Comparison of ENCODE assay signal across 12 cellular contexts in genomic region chr1:13771745-13772144, GRCh38.
DNase-seq lines count a peak whose midpoint lies in the region; ATAC-seq, FAIRE-seq and TF ChIP-seq lines count a peak whose summit lies in the region.
"Had no signal": no experiment of that assay in that cellular context is flagged by ENCODE, and none has a peak within 500 bp of the region (broad histone marks: within the 10 kb centered on the region; RNA-seq: fewer than 3 reads in every experiment).

No MANE protein-coding gene starts in this region.

- H3K9me3 ChIP-seq in CD8-positive, alpha-beta T cell (ENCODE audit: low read length): no peaks in the 10 kb centered on the region
- H3K9me3 ChIP-seq in HEK293 (ENCODE audit: control insufficient read depth, insufficient read depth, low read depth, low read length) (no peaks in the 10 kb centered on the region), sigmoid colon (no peaks in the 10 kb centered on the region)

- no peak for ATAC-seq in CD8-positive, alpha-beta T cell
- ATAC-seq: K562 had no signal

- H3K27ac Mint-ChIP-seq in CD8-positive, alpha-beta T cell: peak overlapping the region; percentile 67
- peak overlapping the region; percentile 3 for H3K27ac Mint-ChIP-seq in nephron progenitor cell

- no peaks in the 10 kb centered on the region for H3K9me3 Mint-ChIP-seq in CD8-positive, alpha-beta T cell
- no peaks in the 10 kb centered on the region for H3K9me3 Mint-ChIP-seq in nephron progenitor cell
- H3K9me3 Mint-ChIP-seq: H9 had no signal

- no peak for TF ChIP-seq CTCF in CD8-positive, alpha-beta T cell (IDR thresholded peaks at IDR 0.05)
- TF ChIP-seq CTCF in HEK293 (tag by site-specific recombination; IDR thresholded peaks at IDR 0.05) (no peak), nephron progenitor cell (IDR thresholded peaks at IDR 0.05) (no peak), sigmoid colon (IDR thresholded peaks at IDR 0.05) (no peak)

- CTCF ChIA-PET in CD8-positive, alpha-beta T cell (lab: Charles Lee): no interaction called here
- CTCF ChIA-PET in HEK293 (lab: Yijun Ruan, JAX): interaction anchor here (0.6 kb wide), 1 partner anchor 13 kb away, joined by 4 read pairs; no protein-coding TSS in a partner anchor

- no peak overlapping the region for H3K4me3 ChIP-seq in CD8-positive, alpha-beta T cell (ENCODE audit: low read depth, low read length)
- H3K4me3 ChIP-seq in HEK293 (ENCODE audit: low read depth, low read length) (no peak overlapping the region), sigmoid colon (no peak overlapping the region)
- H3K4me3 ChIP-seq: K562 had no signal

- peaks cover 47% of the 10 kb centered on the region for H3K4me1 Mint-ChIP-seq in CD8-positive, alpha-beta T cell (ENCODE audit: low read depth)
- peaks cover 6% of the 10 kb centered on the region for H3K4me1 Mint-ChIP-seq in nephron progenitor cell
- H3K4me1 Mint-ChIP-seq: H9 had no signal

- intact Hi-C loops in CD8-positive, alpha-beta T cell (cut with DNase I, micrococcal nuclease): no loop called here
- intact Hi-C loops in sigmoid colon (cut with DNase I): no loop called here

- no peak overlapping the region for H3K4me3 Mint-ChIP-seq in CD8-positive, alpha-beta T cell
- H3K4me3 Mint-ChIP-seq in nephron progenitor cell: no peak overlapping the region
- H3K4me3 Mint-ChIP-seq: H9 had no signal

- H3K27me3 Mint-ChIP-seq in CD8-positive, alpha-beta T cell (ENCODE audit: low read depth): no peaks in the 10 kb centered on the region
- H3K27me3 Mint-ChIP-seq in nephron progenitor cell (ENCODE audit: low read depth, poor library complexity): peaks cover 10% of the 10 kb centered on the region

- peaks cover 22% of the 10 kb centered on the region for H3K36me3 ChIP-seq in CD8-positive, alpha-beta T cell (ENCODE audit: insufficient read depth, low read length)
- H3K36me3 ChIP-seq in HEK293 (ENCODE audit: control insufficient read depth in 2 of 2, insufficient read depth in 1 of 2, low read length in 2 of 2): peaks cover 12 to 35% of the 10 kb centered on the region in 2 experiments
- H3K36me3 ChIP-seq in sigmoid colon: peaks cover 0 to 22% (median under 1%) of the 10 kb centered on the region in 4 donors

- no peak for TF ChIP-seq EP300 in sigmoid colon (IDR thresholded peaks at IDR 0.05)

- no peaks in the 10 kb centered on the region for H3K27me3 ChIP-seq in CD8-positive, alpha-beta T cell (ENCODE audit: insufficient read depth, low read length)
- H3K27me3 ChIP-seq in sigmoid colon: no peaks in the 10 kb centered on the region

- no peak overlapping the region for H3K27ac ChIP-seq in CD8-positive, alpha-beta T cell (ENCODE audit: low read depth, low read length)
- no peak overlapping the region for H3K27ac ChIP-seq in HEK293 (ENCODE audit: extremely low read depth, low read depth, low read length)
- H3K27ac ChIP-seq in sigmoid colon: no peak overlapping the region

- H3K4me1 ChIP-seq in CD8-positive, alpha-beta T cell (ENCODE audit: insufficient read depth, low read length): peaks cover 22% of the 10 kb centered on the region
- H3K4me1 ChIP-seq in HEK293 (ENCODE audit: control insufficient read depth, insufficient read depth, low read length) (peaks cover 13% of the 10 kb centered on the region; the same call in 1 of the 2 replicates), sigmoid colon (peaks cover 0 to 73% (median 31%) of the 10 kb centered on the region in 4 donors)

- 78 to 82% methylated on average over 5 of the region's 5 CpGs for WGBS in sigmoid colon, 2 donors

- H3K36me3 Mint-ChIP-seq in CD8-positive, alpha-beta T cell: peaks cover 48% of the 10 kb centered on the region
- H3K36me3 Mint-ChIP-seq in nephron progenitor cell (ENCODE audit: low read depth): peaks cover 39% of the 10 kb centered on the region

- FAIRE-seq in endometrium (lab: Jason Lieb, UNC): peak; percentile 77
- FAIRE-seq: K562 had no signal

- DNase-seq in CD8-positive, alpha-beta T cell: no peak
- no peak for DNase-seq in nephron progenitor cell
- no peak for DNase-seq in sigmoid colon
- DNase-seq in nucleus accumbens (lab: John Stamatoyannopoulos, UW): no peak
- no peak for DNase-seq in hippocampal formation (lab: John Stamatoyannopoulos, UW)
- DNase-seq: H9, NCI-H187, NCI-H345, NCI-H69 had no signal

- POLR2A ChIA-PET in CD8-positive, alpha-beta T cell (lab: Charles Lee): no interaction called here
- POLR2A ChIA-PET in HEK293 (lab: Yijun Ruan, JAX): interaction anchor here (1.1 to 1.8 kb wide), 2 partner anchors 22 to 23 kb away, joined by 4 to 6 read pairs; no protein-coding TSS in a partner anchor

- no peak for TF ChIP-seq POLR2A in sigmoid colon (IDR thresholded peaks at IDR 0.05)

TF ChIP-seq in HEK293, 187 proteins besides CTCF, POLR2A, EP300 and RAD21 (continues in another document):
- no peak for TF ChIP-seq KLF1 (tag by site-specific recombination; IDR thresholded peaks at IDR 0.05)
- TF ChIP-seq ZEB2 (tag by site-specific recombination; IDR thresholded peaks at IDR 0.05): 0 out of 2 replicates have a peak, but pooled peaks have one; percentile 35
- TF ChIP-seq ZNF639 (tag by site-specific recombination; IDR thresholded peaks at IDR 0.05): no peak
- TF ChIP-seq ZNF600 (tag by site-specific recombination; IDR thresholded peaks at IDR 0.05): peak; percentile 45; the same call in 1 of the 2 replicates
- TF ChIP-seq ZNF837 (tag by site-specific recombination; IDR thresholded peaks at IDR 0.05): no peak
- no peak for TF ChIP-seq ZNF211 (tag by site-specific recombination; IDR thresholded peaks at IDR 0.05; ENCODE audit: low read depth)
- TF ChIP-seq ZNF791 (tag by site-specific recombination; IDR thresholded peaks at IDR 0.05): no peak
- no peak for TF ChIP-seq ZNF26 (tag by site-specific recombination; IDR thresholded peaks at IDR 0.05)
- TF ChIP-seq ZNF629 (tag by site-specific recombination; IDR thresholded peaks at IDR 0.05): peak; percentile 54; the same call in 1 of the 2 replicates
- TF ChIP-seq ZNF280C (tag by site-specific recombination; IDR thresholded peaks at IDR 0.05): no peak
- TF ChIP-seq YY2 (tag by site-specific recombination; IDR thresholded peaks at IDR 0.05): no peak
- TF ChIP-seq ZSCAN16 (tag by site-specific recombination; IDR thresholded peaks at IDR 0.05): no peak
- TF ChIP-seq ZNF555 (tag by site-specific recombination; conservative IDR thresholded peaks at IDR 0.05): no peak
- TF ChIP-seq PRDM6 (tag by site-specific recombination; IDR thresholded peaks at IDR 0.05): 0 out of 2 replicates have a peak, but pooled peaks have one; percentile 35
- no peak for TF ChIP-seq ZNF549 (tag by site-specific recombination; IDR thresholded peaks at IDR 0.05)
- 0 out of 2 replicates have a peak, but pooled peaks have one; percentile 12 for TF ChIP-seq ZNF366 (tag by site-specific recombination; conservative IDR thresholded peaks at IDR 0.05)
- TF ChIP-seq KLF7 (tag by site-specific recombination; IDR thresholded peaks at IDR 0.05; ENCODE audit: borderline replicate concordance): no peak
